ENCODE assay signal across 30 cellular contexts in the genomic region with DNA sequence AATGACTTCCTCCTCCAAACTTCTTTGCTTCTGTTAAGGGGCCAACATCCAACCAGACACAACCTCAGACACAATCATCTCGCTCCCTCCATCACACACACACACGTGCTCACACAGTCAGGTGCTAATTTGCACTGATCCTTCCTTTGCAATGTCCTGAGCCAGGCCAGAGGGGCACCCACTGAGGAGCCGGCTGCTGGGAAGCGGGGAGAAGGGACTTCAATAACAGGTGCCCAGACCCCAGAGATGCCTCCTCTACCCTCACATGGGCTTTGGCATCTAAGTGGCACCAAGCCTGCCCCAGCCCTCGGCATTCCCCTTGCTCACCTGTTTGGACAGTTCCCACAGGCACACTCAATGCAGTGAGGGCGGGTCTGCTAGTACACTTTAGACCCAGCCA. TPM values are rescaled to one million over a fixed set of nuclear protein-coding genes. Genes with fewer than 3 reads are reported as not detected.
DNase-seq lines count a peak whose midpoint lies in the region; ATAC-seq, FAIRE-seq and TF ChIP-seq lines count a peak whose summit lies in the region.
"Had no signal": no experiment of that assay in that cellular context is flagged by ENCODE, and none has a peak within 500 bp of the region (broad histone marks: within the 10 kb centered on the region; RNA-seq: fewer than 3 reads in every experiment).

No MANE protein-coding gene starts in this region.

- ATAC-seq in K562, result no peak

- H3K9ac ChIP-seq in astrocyte (ENCODE audit: low read length) (no peak overlapping the region), K562 (ENCODE audit: insufficient read depth in 1 of 2, low read depth in 2 of 2, low read length in 2 of 2) (no peak overlapping the region), kidney (ENCODE audit: low read length in 2 of 2) (no peak overlapping the region), neuronal stem cell (ENCODE audit: low read depth, low read length, poor library complexity) (no peak overlapping the region)
- H3K9ac ChIP-seq: BLaER1 had no signal

- H3K27ac Mint-ChIP-seq in astrocyte (ENCODE audit: unreplicated experiment), result no peak overlapping the region
- H3K27ac Mint-ChIP-seq in activated naive CD4-positive, alpha-beta T cell treated with anti-CD3 and anti-CD28 coated beads for 36 hours, result no peak overlapping the region
- H3K27ac Mint-ChIP-seq: CD14-positive monocyte; CD4-positive, alpha-beta memory T cell; CD4-positive, CD25-positive, alpha-beta regulatory T cell; CD8-positive, alpha-beta memory T cell had no signal

- TF ChIP-seq EP300 in K562 (IDR thresholded peaks at IDR 0.05; ENCODE audit: low read length), result no peak

- no peak for TF ChIP-seq POLR2A in K562 (conservative IDR thresholded peaks at IDR 0.05)

- no peak for TF ChIP-seq CTCF in astrocyte (IDR thresholded peaks at IDR 0.05; ENCODE audit: insufficient read depth, low read depth, low read length)
- no peak for TF ChIP-seq CTCF in K562 (IDR thresholded peaks at IDR 0.05 in 2 of 3, conservative IDR thresholded peaks at IDR 0.05 in 1 of 3; ENCODE audit: insufficient read depth in 2 of 3, low read depth in 1 of 3, low read length in 3 of 3)
- no peak for TF ChIP-seq CTCF in kidney (IDR thresholded peaks at IDR 0.05; ENCODE audit: borderline replicate concordance, extremely low read depth, insufficient read depth)
- no peak for TF ChIP-seq CTCF in GM10266 (IDR thresholded peaks at IDR 0.05; ENCODE audit: control insufficient read depth, insufficient read depth, low read depth, missing control alignments)
- TF ChIP-seq CTCF in RWPE1 (conservative IDR thresholded peaks at IDR 0.05; ENCODE audit: low read depth), result no peak

- peaks cover 8% of the 10 kb centered on the region for H3K27me3 Mint-ChIP-seq in astrocyte (ENCODE audit: low read depth, unreplicated experiment)
- no peaks in the 10 kb centered on the region for H3K27me3 Mint-ChIP-seq in activated naive CD4-positive, alpha-beta T cell treated with anti-CD3 and anti-CD28 coated beads for 36 hours (ENCODE audit: low read depth)

- H3K27ac ChIP-seq in astrocyte (ENCODE audit: low read depth, low read length) (no peak overlapping the region), K562 (ENCODE audit: extremely low read depth, low read depth, low read length) (no peak overlapping the region), kidney (ENCODE audit: low read depth in 2 of 2, low read length in 2 of 2) (no peak overlapping the region), neuronal stem cell (replicated peaks; ENCODE audit: low read length) (no peak overlapping the region), RWPE1 (no peak overlapping the region)
- H3K27ac ChIP-seq: BLaER1 had no signal

- no peaks in the 10 kb centered on the region for H3K9me3 Mint-ChIP-seq in astrocyte (ENCODE audit: unreplicated experiment)
- H3K9me3 Mint-ChIP-seq in activated naive CD4-positive, alpha-beta T cell treated with anti-CD3 and anti-CD28 coated beads for 36 hours, result no peaks in the 10 kb centered on the region
- H3K9me3 Mint-ChIP-seq: CD4-positive, CD25-positive, alpha-beta regulatory T cell; CD8-positive, alpha-beta memory T cell had no signal

- H2BK120ac ChIP-seq in neuronal stem cell (ENCODE audit: low read depth, low read length), result no peak overlapping the region

- no peak overlapping the region for H3K14ac ChIP-seq in neuronal stem cell (ENCODE audit: low read length)

- no peaks in the 10 kb centered on the region for H3K9me1 ChIP-seq in K562 (ENCODE audit: control insufficient read depth, insufficient read depth, low read length)

- no peak overlapping the region for H2AK5ac ChIP-seq in neuronal stem cell (ENCODE audit: low read depth, low read length)

- CTCF ChIA-PET in K562 (lab: Yijun Ruan, JAX; ENCODE audit: low intra/inter-chr PET ratio), result no interaction called here
- CTCF ChIA-PET in activated naive CD4-positive, alpha-beta T cell treated with anti-CD3 and anti-CD28 coated beads for 36 hours (lab: Charles Lee), result interaction anchor here (0.7 kb wide), 1 partner anchor 23 kb away, joined by 3 read pairs; no protein-coding TSS in a partner anchor
- CTCF ChIA-PET in RWPE1 (lab: Yijun Ruan, JAX), result no interaction called here

- no peaks in the 10 kb centered on the region for H3K79me1 ChIP-seq in neuronal stem cell (ENCODE audit: low read depth, low read length)

- peak overlapping the region; percentile 14 for H3K4me3 Mint-ChIP-seq in astrocyte (ENCODE audit: unreplicated experiment)
- no peak overlapping the region for H3K4me3 Mint-ChIP-seq in activated naive CD4-positive, alpha-beta T cell treated with anti-CD3 and anti-CD28 coated beads for 36 hours
- H3K4me3 Mint-ChIP-seq: CD14-positive monocyte; CD4-positive, alpha-beta memory T cell; CD4-positive, CD25-positive, alpha-beta regulatory T cell; CD8-positive, alpha-beta memory T cell had no signal

- no peak overlapping the region for H2AFZ ChIP-seq in astrocyte (ENCODE audit: low read depth, low read length)
- no peak overlapping the region for H2AFZ ChIP-seq in K562 (ENCODE audit: low read depth, low read length)
- no peak overlapping the region for H2AFZ ChIP-seq in neuronal stem cell (ENCODE audit: low read length)

- under 1% methylated on average over 6 of the region's 6 CpGs for WGBS in K562 (ENCODE audit: insufficient coverage, low coverage, missing lambda C conversion rate)
- WGBS in neuronal stem cell (ENCODE audit: extremely low coverage in 2 of 2, insufficient read length in 2 of 2, insufficient replicate concordance in 1 of 2), 2 donors, result no CpG with 5 or more reads among the region's 6 CpGs

- H3K4me1 ChIP-seq in astrocyte (ENCODE audit: insufficient read depth, low read length), result peaks cover 5% of the 10 kb centered on the region
- no peaks in the 10 kb centered on the region for H3K4me1 ChIP-seq in K562 (replicated peaks in 1 of 2; ENCODE audit: control insufficient read depth in 2 of 2, insufficient read depth in 2 of 2, low read length in 2 of 2)
- no peaks in the 10 kb centered on the region for H3K4me1 ChIP-seq in kidney (ENCODE audit: control insufficient read depth in 1 of 2, insufficient read depth in 1 of 2, low read depth in 1 of 2, low read length in 2 of 2)
- H3K4me1 ChIP-seq in neuronal stem cell (ENCODE audit: control insufficient read depth in 2 of 2, insufficient read depth in 1 of 2, low read depth in 1 of 2, low read length in 2 of 2), result peaks cover 0 to 2% of the 10 kb centered on the region in 2 donors
- H3K4me1 ChIP-seq: BLaER1 had no signal

- no peak overlapping the region for H3K4ac ChIP-seq in neuronal stem cell (ENCODE audit: low read length)

- no peaks in the 10 kb centered on the region for H3K27me3 ChIP-seq in astrocyte (ENCODE audit: insufficient read depth, low read length)
- H3K27me3 ChIP-seq in K562 (ENCODE audit: control insufficient read depth in 2 of 2, insufficient read depth in 2 of 2, low read length in 2 of 2), result peaks cover 6 to 20% of the 10 kb centered on the region in 2 experiments; a peak in 4 of 5 replicates
- no peaks in the 10 kb centered on the region for H3K27me3 ChIP-seq in neuronal stem cell (ENCODE audit: control insufficient read depth in 3 of 3, insufficient read depth in 3 of 3, low read depth in 1 of 3, low read length in 3 of 3)
- H3K27me3 ChIP-seq: BE2C, BLaER1 had no signal

- H3K79me2 ChIP-seq in astrocyte (ENCODE audit: insufficient read depth, low read length) (no peaks in the 10 kb centered on the region), K562 (ENCODE audit: control insufficient read depth, insufficient read depth, low read length) (no peaks in the 10 kb centered on the region)

- H4K91ac ChIP-seq in neuronal stem cell (ENCODE audit: low read depth, low read length, poor library complexity), result no peak overlapping the region

- no TSS peak for BruUV-seq in K562 (replicated peaks; lab: Mats Ljungman, UMichigan)

- DNase-seq in astrocyte (ENCODE audit: low read depth), result no peak
- no peak for DNase-seq in K562 (ENCODE audit: extremely low read depth in 1 of 4, low spot score in 3 of 4)
- peak; percentile 52 for DNase-seq in kidney
- no peak for DNase-seq in neuronal stem cell (ENCODE audit: low spot score)
- DNase-seq in T-helper 2 cell, result no peak
- no peak for DNase-seq in GM10266 (ENCODE audit: extremely low spot score)
- no peak for DNase-seq in activated naive CD4-positive, alpha-beta T cell treated with anti-CD3 and anti-CD28 coated beads for 36 hours
- no peak for DNase-seq in RWPE1 (ENCODE audit: low spot score)
- DNase-seq: 8988T; ACHN; BE2C; C1 segment of cervical spinal cord; CD4-positive, alpha-beta memory T cell; CD4-positive, CD25-positive, alpha-beta regulatory T cell; CD8-positive, alpha-beta memory T cell; COR-L47; DMS 273 treated with DMSO at 0.1 percent for 48 hours; DMS153; DMS53; DMS79; DND-41; EL; GDM1 had no signal

- H3K4me1 Mint-ChIP-seq in astrocyte (ENCODE audit: low read depth, unreplicated experiment), result peaks cover 15% of the 10 kb centered on the region
- peaks cover 11% of the 10 kb centered on the region for H3K4me1 Mint-ChIP-seq in activated naive CD4-positive, alpha-beta T cell treated with anti-CD3 and anti-CD28 coated beads for 36 hours (ENCODE audit: low read depth)

- POLR2A ChIA-PET in K562 (lab: Yijun Ruan, JAX) (no interaction called here), RWPE1 (lab: Yijun Ruan, JAX; ENCODE audit: low non-redundant PET) (no interaction called here)

- H3K18ac ChIP-seq in neuronal stem cell (ENCODE audit: low read length), result peak overlapping the region; percentile 13

- TF ChIP-seq RAD21 in K562 (CRISPR knock-in tag; conservative IDR thresholded peaks at IDR 0.05 in 1 of 2, IDR thresholded peaks at IDR 0.05 in 1 of 2), result no peak

- H3K36me3 Mint-ChIP-seq in astrocyte (ENCODE audit: low read depth, unreplicated experiment), result no peaks in the 10 kb centered on the region
- no peaks in the 10 kb centered on the region for H3K36me3 Mint-ChIP-seq in activated naive CD4-positive, alpha-beta T cell treated with anti-CD3 and anti-CD28 coated beads for 36 hours (ENCODE audit: low read depth)
- H3K36me3 Mint-ChIP-seq: CD14-positive monocyte; CD4-positive, alpha-beta memory T cell; CD4-positive, CD25-positive, alpha-beta regulatory T cell; CD8-positive, alpha-beta memory T cell had no signal

- no peak overlapping the region for H4K8ac ChIP-seq in neuronal stem cell (ENCODE audit: low read depth, low read length)

- in situ Hi-C loops in K562 (cut with MboI), result loop anchor here (5.0 kb wide), 2 partner anchors 558 to 828 kb away; no protein-coding TSS in a partner anchor

- H3K36me3 ChIP-seq in astrocyte (ENCODE audit: insufficient read depth, low read length) (no peaks in the 10 kb centered on the region), K562 (ENCODE audit: control insufficient read depth, insufficient read depth, low read length) (no peaks in the 10 kb centered on the region), kidney (ENCODE audit: control insufficient read depth in 1 of 2, insufficient read depth in 2 of 2, low read length in 2 of 2) (peaks cover 2 to 7% of the 10 kb centered on the region in 2 donors), neuronal stem cell (replicated peaks in 1 of 2; ENCODE audit: control insufficient read depth in 2 of 2, insufficient read depth in 2 of 2, low read length in 2 of 2) (no peaks in the 10 kb centered on the region)
- H3K36me3 ChIP-seq: BE2C, BLaER1 had no signal

- FAIRE-seq in astrocyte (lab: Jason Lieb, UNC), result no peak
- no peak for FAIRE-seq in K562 (lab: Jason Lieb, UNC)
- no peak for FAIRE-seq in kidney (lab: Jason Lieb, UNC)
- FAIRE-seq: GM12891 had no signal

- intact Hi-C loops in K562 (cut with micrococcal nuclease), result loop anchor here (5.0 kb wide), 2 partner anchors 88 to 733 kb away; a partner anchor contains a TSS
- intact Hi-C loops in kidney (cut with DNase I), result no loop called here
- intact Hi-C loops in activated naive CD4-positive, alpha-beta T cell treated with anti-CD3 and anti-CD28 coated beads for 36 hours (cut with micrococcal nuclease), result loop anchor here (5.0 to 10.0 kb wide), 2 partner anchors 373 to 481 kb away; no protein-coding TSS in a partner anchor

- no peak overlapping the region for H3K4me2 ChIP-seq in astrocyte (ENCODE audit: low read length)
- no peak overlapping the region for H3K4me2 ChIP-seq in K562 (ENCODE audit: insufficient read depth, low read length)
- no peak overlapping the region for H3K4me2 ChIP-seq in neuronal stem cell (ENCODE audit: insufficient read depth, low read length, poor library complexity, severe bottlenecking)
- H3K4me2 ChIP-seq: BLaER1 had no signal

- H4K20me1 ChIP-seq in astrocyte (ENCODE audit: insufficient read depth, low read length) (no peaks in the 10 kb centered on the region), K562 (replicated peaks; ENCODE audit: control insufficient read depth, insufficient read depth, low read length) (no peaks in the 10 kb centered on the region)
- H4K20me1 ChIP-seq: BLaER1 had no signal

- no peak overlapping the region for H2BK12ac ChIP-seq in neuronal stem cell (ENCODE audit: low read length)

- H3K4me3 ChIP-seq in astrocyte (ENCODE audit: insufficient read depth, low read depth, low read length), result no peak overlapping the region
- H3K4me3 ChIP-seq in K562, result no peak overlapping the region
- no peak overlapping the region for H3K4me3 ChIP-seq in kidney (ENCODE audit: low read length in 2 of 2)
- H3K4me3 ChIP-seq in neuronal stem cell (ENCODE audit: low read length in 2 of 2), result no peak overlapping the region
- H3K4me3 ChIP-seq: BLaER1 had no signal

- H2BK15ac ChIP-seq in neuronal stem cell (ENCODE audit: low read length), result peak overlapping the region; percentile 16

- H3K9me3 ChIP-seq in astrocyte (ENCODE audit: insufficient read depth, low read depth, low read length) (no peaks in the 10 kb centered on the region), K562 (replicated peaks; ENCODE audit: control insufficient read depth, insufficient read depth, low read depth, low read length) (0 out of 2 replicates have a peak, but pooled peaks cover 3% of the 10 kb centered on the region), kidney (ENCODE audit: control insufficient read depth in 1 of 2, low read length in 2 of 2) (no peaks in the 10 kb centered on the region), neuronal stem cell (replicated peaks in 1 of 2; ENCODE audit: control insufficient read depth in 2 of 2, insufficient read depth in 1 of 2, low read depth in 1 of 2, low read length in 2 of 2) (peaks cover 0 to 3% of the 10 kb centered on the region in 2 donors)
- H3K9me3 ChIP-seq: BE2C had no signal

- no peak overlapping the region for H2BK5ac ChIP-seq in neuronal stem cell (ENCODE audit: low read length)

- no peak overlapping the region for H3K23ac ChIP-seq in neuronal stem cell (ENCODE audit: low read depth, low read length, poor library complexity)

RNA-seq across cellular contexts. Expression of a gene that starts 34.2 kb away (rescaled TPM):
- total RNA-seq in astrocyte (0.34 and 0.48 TPM in 2 replicates), K562 (2014; rRNA removed) (not detected in 2 replicates), K562 (2014; rRNA removed; fragmentation: Illumina TruSeq; extraction: Trizol) (not detected in 2 replicates), K562 (2015; rRNA removed; fragmentation: Illumina TruSeq; extraction: Trizol) (not detected in 2 replicates), K562 (2021) (not detected in 2 replicates), kidney (2.4 TPM)
- total RNA-seq in K562 (2011; cell fraction: chromatin; rRNA removed; ENCODE audit: low replicate concordance), result not detected in 2 replicates
- not detected in 2 replicates for total RNA-seq in K562 (2011; cell fraction: nucleolus; rRNA removed)
- not detected in 2 replicates for total RNA-seq in K562 (2011; cell fraction: nucleoplasm; rRNA removed)
- polyA plus RNA-seq in K562 (2011; rRNA removed) (0.20 TPM in 2 replicates), K562 (2014; fragmentation: Illumina TruSeq; extraction: Trizol) (not detected in 2 replicates), K562 (2014; fragmentation: Nextera tagmentation; extraction: Ambion mirVana) (under 1 TPM; 0.13 to 0.42 TPM), K562 (2014; rRNA removed) (0.36 TPM in 1 of 2 replicates, not detected in the other), kidney (ENCODE audit: insufficient read depth, low read depth, low replicate concordance) (5.1 TPM)
- polyA plus RNA-seq in K562 (2011; cell fraction: cytosol; rRNA removed), result 0.24 TPM in 1 of 2 replicates, not detected in the other
- 0.20 TPM in 1 of 2 replicates, not detected in the other for polyA plus RNA-seq in K562 (2011; cell fraction: nucleus; rRNA removed)
- 0.22 and 0.34 TPM in 2 replicates for polyA plus RNA-seq in K562 (2012)
- polyA minus RNA-seq in K562 (2011; rRNA and poly(A)+ RNA removed), result not detected in 2 replicates
- 0.91 and 1.6 TPM in 2 replicates for polyA minus RNA-seq in K562 (2011; cell fraction: cytosol; rRNA and poly(A)+ RNA removed)
- 0.22 and 0.27 TPM in 2 replicates for polyA minus RNA-seq in K562 (2011; cell fraction: nucleus; rRNA and poly(A)+ RNA removed)
- polyA plus RNA-seq in neuronal stem cell (2013, experiment 1 of 2), result 0.38 TPM
- 0.24 TPM for polyA plus RNA-seq in neuronal stem cell (2013, experiment 2 of 2)
- total RNA-seq in activated naive CD4-positive, alpha-beta T cell treated with anti-CD3 and anti-CD28 coated beads for 36 hours, result not detected
- total RNA-seq: A673; CD4-positive, alpha-beta memory T cell; CD4-positive, CD25-positive, alpha-beta regulatory T cell; CD8-positive, alpha-beta memory T cell; Daoy; G401 had no signal
- polyA plus RNA-seq: AG04450; CD14-positive monocyte; CD4-positive, alpha-beta memory T cell; CD8-positive, alpha-beta memory T cell had no signal
